8 cellular contexts compared by ENCODE assay signal in the genomic region with DNA sequence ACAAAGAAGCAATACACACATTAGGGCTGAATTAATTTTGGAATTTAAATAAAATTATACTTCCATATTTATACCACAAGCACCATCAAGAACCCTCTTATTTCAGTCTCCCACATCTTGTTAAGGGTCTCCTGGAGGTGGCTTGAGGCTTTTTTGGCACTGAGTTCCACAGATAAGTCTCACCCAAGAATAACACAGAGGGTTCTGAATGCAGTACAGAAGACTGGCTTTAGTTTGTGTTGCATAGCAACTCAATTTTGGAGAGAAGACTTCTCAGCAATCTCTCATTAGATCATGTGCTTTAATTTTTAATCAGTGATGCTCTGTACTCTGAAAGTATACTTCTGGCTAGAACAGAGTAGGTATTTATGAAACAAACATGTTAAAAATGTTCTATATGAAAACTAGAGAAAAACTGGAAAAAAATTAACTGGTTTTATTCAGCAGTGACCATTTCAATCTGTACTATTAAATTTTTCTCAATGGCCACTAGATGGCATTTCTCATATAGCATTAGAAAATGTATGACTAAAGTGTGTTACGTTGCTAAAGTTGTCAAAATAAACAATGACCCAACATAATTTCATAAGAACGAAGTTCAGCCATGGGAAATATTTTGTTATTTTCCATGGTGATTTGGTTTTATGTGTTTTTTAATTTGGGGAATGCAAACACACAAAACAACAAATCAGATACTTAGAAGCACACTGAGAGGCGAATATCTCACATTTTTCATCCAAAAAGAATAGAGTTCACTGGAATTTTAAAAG. TPM values are rescaled to one million over a fixed set of nuclear protein-coding genes. Genes with fewer than 3 reads are reported as not detected.
DNase-seq lines count a peak whose midpoint lies in the region; TF ChIP-seq lines count a peak whose summit lies in the region.

No MANE protein-coding gene starts in this region.

- TF ChIP-seq EP300 in tibial nerve (IDR thresholded peaks at IDR 0.05): no peak

- in situ Hi-C loops in G401 (cut with HindIII; ENCODE audit: low sequenced_read_pairs) (no loop called here), brain microvascular endothelial cell (cut with HindIII; ENCODE audit: low pct_ligation_motif_present, low sequenced_read_pairs) (no loop called here)

- no peaks in the 10 kb centered on the region for H3K36me3 ChIP-seq in brain microvascular endothelial cell (replicated peaks)
- H3K36me3 ChIP-seq in kidney epithelial cell (ENCODE audit: control insufficient read depth, insufficient read depth, low read length): no peaks in the 10 kb centered on the region
- H3K36me3 ChIP-seq in tibial nerve: peaks cover 0 to 15% (median 12%) of the 10 kb centered on the region in 3 donors

- no peak overlapping the region for H3K4me3 ChIP-seq in brain microvascular endothelial cell (ENCODE audit: low read depth, low read length)
- H3K4me3 ChIP-seq in kidney epithelial cell (ENCODE audit: low read depth, low read length): no peak overlapping the region
- H3K4me3 ChIP-seq in tibial nerve: no peak overlapping the region

- H3K27ac ChIP-seq in brain microvascular endothelial cell: peak overlapping the region; percentile 88
- peak overlapping the region in 3 of 4 donors; percentile 63 to 67 (median 64) for H3K27ac ChIP-seq in tibial nerve

- H3K27me3 ChIP-seq in brain microvascular endothelial cell (replicated peaks) (no peaks in the 10 kb centered on the region), kidney epithelial cell (ENCODE audit: control insufficient read depth, insufficient read depth, low read length) (no peaks in the 10 kb centered on the region), tibial nerve (no peaks in the 10 kb centered on the region)

- H3K9me3 ChIP-seq in tibial nerve: no peaks in the 10 kb centered on the region

- peaks cover 0 to 9% (median 0%) of the 10 kb centered on the region in 4 donors for H3K4me1 ChIP-seq in tibial nerve

- TF ChIP-seq CTCF in brain microvascular endothelial cell (IDR thresholded peaks at IDR 0.05; ENCODE audit: low read depth, low read length, missing control alignments) (peak; percentile 39), kidney epithelial cell (IDR thresholded peaks at IDR 0.05; ENCODE audit: insufficient read depth, low read length, poor library complexity, severe bottlenecking) (peak; percentile 41), tibial nerve (IDR thresholded peaks at IDR 0.05) (peak; percentile 33 to 62 (median 55))

- DNase-seq in G401 (ENCODE audit: low spot score) (peak; percentile 45), NCI-H1105 (lab: John Stamatoyannopoulos, UW) (peak; percentile 24), brain microvascular endothelial cell (peak; percentile 54), kidney epithelial cell (ENCODE audit: low read depth) (no peak), tibial nerve (ENCODE audit: low spot score in 2 of 2) (no peak), amygdala (lab: John Stamatoyannopoulos, UW) (no peak), NCI-H1436 (lab: John Stamatoyannopoulos, UW) (no peak)
- no peak for DNase-seq in stimulated activated naive CD4-positive, alpha-beta T cell treated with Interleukin-2 at 50 U/mL for 16 hours (lab: John Stamatoyannopoulos, UW)

- WGBS in tibial nerve, 2 donors: 22 to 27% methylated on average over 3 of the region's 3 CpGs

- no peak for TF ChIP-seq POLR2A in tibial nerve (IDR thresholded peaks at IDR 0.05)

RNA-seq across cellular contexts. Expression of a gene that starts 32.7 kb away (rescaled TPM):
- not detected in 2 replicates for total RNA-seq in G401 (2014; rRNA removed; shearing (Covaris generic))
- total RNA-seq in kidney epithelial cell: 16.0 and 17.6 TPM in 2 replicates
- 1 to 10 TPM in 3 of 4 donors, under 1 TPM in 1; 0.84 to 1.5 (median 1.4) TPM for total RNA-seq in tibial nerve

Comparison
In these comparisons a context has a peak if more than half of its experiments do, and no peak if none do; other contexts are left out.
1. DNase-seq: peak in G401 (single experiment), NCI-H1105 (single experiment) and brain microvascular endothelial cell (single experiment); none in kidney epithelial cell (single experiment), tibial nerve (0 of 2), stimulated activated naive CD4-positive, alpha-beta T cell treated with Interleukin-2 at 50 U/mL for 16 hours (single experiment), amygdala (0 of 56) and NCI-H1436 (single experiment).
2. Peak in every context shown above with its lines, with median percentiles within 50 percentile points of each other: CTCF ChIP-seq.